Comparison of ENCODE assay signal across 8 cellular contexts in the genomic region with DNA sequence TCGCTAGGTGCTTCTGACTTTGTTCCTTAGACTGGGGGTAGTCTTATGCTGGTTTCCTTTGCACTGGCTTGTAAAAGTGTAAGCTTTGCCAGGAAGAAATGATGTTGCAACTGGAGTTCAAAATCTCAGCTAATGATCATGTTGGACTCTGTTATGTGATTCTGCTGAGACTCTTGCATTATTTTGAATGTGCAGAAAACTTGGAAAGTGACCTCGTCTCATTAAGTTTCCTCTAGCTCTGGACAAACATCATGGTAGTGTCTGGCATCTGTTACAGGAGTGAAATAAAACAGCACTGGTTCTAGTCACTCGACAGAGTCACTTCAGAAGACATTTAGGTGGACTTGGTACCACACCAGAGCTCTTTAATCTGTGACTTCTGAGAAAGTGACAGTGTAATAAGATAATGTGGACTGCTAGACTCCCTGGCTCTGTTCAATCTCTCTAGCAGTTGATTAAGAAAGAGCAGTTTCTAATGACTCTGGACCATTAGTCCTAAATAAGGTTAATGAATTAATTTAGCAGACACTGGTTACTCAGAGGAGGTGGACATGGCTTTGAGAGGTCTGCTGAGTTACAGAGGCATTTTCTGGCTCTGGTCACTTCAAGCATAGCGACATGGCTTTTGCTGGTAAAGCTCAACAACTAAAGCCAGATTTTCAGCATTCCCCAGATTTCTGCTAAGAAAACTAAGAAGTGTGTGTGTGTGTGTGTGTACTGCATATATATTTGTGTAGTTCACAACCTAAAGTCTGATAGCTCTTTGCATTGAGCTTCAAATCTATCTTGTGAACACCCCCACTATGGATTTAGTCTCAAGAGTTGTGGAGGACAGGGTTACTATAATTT. TPM values are rescaled to one million over a fixed set of nuclear protein-coding genes. Genes with fewer than 3 reads are reported as not detected.
DNase-seq lines count a peak whose midpoint lies in the region; ATAC-seq and TF ChIP-seq lines count a peak whose summit lies in the region.
"Had no signal": no experiment of that assay in that cellular context is flagged by ENCODE, and none has a peak within 500 bp of the region (broad histone marks: within the 10 kb centered on the region; RNA-seq: fewer than 3 reads in every experiment).

No MANE protein-coding gene starts in this region.

- H3K9me2 ChIP-seq in PC-3 (replicated peaks; ENCODE audit: low read length) = no peaks in the 10 kb centered on the region

- peaks cover 85% of the 10 kb centered on the region for H3K36me3 Mint-ChIP-seq in dendritic cell treated with granulocyte-macrophage colony-stimulating factor and Interleukin-4, amounts not matched to agents 40 ng/mL and 50 ng/mL, for 4 days (ENCODE audit: low read depth)

- peaks cover 24% of the 10 kb centered on the region for H3K4me1 Mint-ChIP-seq in dendritic cell treated with granulocyte-macrophage colony-stimulating factor and Interleukin-4, amounts not matched to agents 40 ng/mL and 50 ng/mL, for 4 days (ENCODE audit: low read depth)

- peak overlapping the region; percentile 96 for H3K4me3 Mint-ChIP-seq in dendritic cell treated with granulocyte-macrophage colony-stimulating factor and Interleukin-4, amounts not matched to agents 40 ng/mL and 50 ng/mL, for 4 days

- DNase-seq in PC-3 (peak; percentile 76), lower lobe of right lung (no peak), tibial nerve (ENCODE audit: low spot score in 2 of 2) (no peak), NCI-H1436 treated with DMSO at 0.1 percent for 48 hours (lab: John Stamatoyannopoulos, UW) (no peak), NCI-H226 (no peak), cortex of kidney (lab: John Stamatoyannopoulos, UW) (no peak)

- peaks cover 15% of the 10 kb centered on the region for H3F3A ChIP-seq in PC-3 (ENCODE audit: low read length, unreplicated experiment)

- TF ChIP-seq CTCF in PC-3 (conservative IDR thresholded peaks at IDR 0.05; ENCODE audit: low read depth, low read length) (no peak), lower lobe of right lung (IDR thresholded peaks at IDR 0.05) (no peak), tibial nerve (IDR thresholded peaks at IDR 0.05) (no peak)

- no peak for TF ChIP-seq POLR2A in tibial nerve (IDR thresholded peaks at IDR 0.05)

- peak overlapping the region; percentile 86 for H3K27ac ChIP-seq in PC-3 (ENCODE audit: low read length)
- peak overlapping the region; percentile 93 for H3K27ac ChIP-seq in lower lobe of right lung
- H3K27ac ChIP-seq in tibial nerve = peak overlapping the region in 2 of 4 donors; percentile 91
- H3K27ac ChIP-seq: neutrophil had no signal

- H3K4me3 ChIP-seq in PC-3 (ENCODE audit: low read length) (peak overlapping the region; percentile 69), lower lobe of right lung (peak overlapping the region; percentile 79), tibial nerve (peak overlapping the region; percentile 10 to 84 (median 51))

- intact Hi-C loops in PC-3 (cut with micrococcal nuclease) = loop anchor here (5.0 to 10.0 kb wide), 5 partner anchors 570 to 1672 kb away; no protein-coding TSS in a partner anchor
- intact Hi-C loops in dendritic cell treated with granulocyte-macrophage colony-stimulating factor and Interleukin-4, amounts not matched to agents 40 ng/mL and 50 ng/mL, for 4 days (cut with micrococcal nuclease) = loop anchor here (1.0 to 10.0 kb wide), 4 partner anchors 192 to 1305 kb away; no protein-coding TSS in a partner anchor
- intact Hi-C loops in lower lobe of right lung (cut with DNase I) = loop anchor here (5.0 kb wide), 1 partner anchor 1305 kb away; no protein-coding TSS in a partner anchor

- peaks cover 99% of the 10 kb centered on the region for H3K79me2 ChIP-seq in PC-3 (ENCODE audit: low read length)

- H3K36me3 ChIP-seq in PC-3 (ENCODE audit: low read depth, low read length) = peaks cover 64% of the 10 kb centered on the region
- peaks cover 14% of the 10 kb centered on the region for H3K36me3 ChIP-seq in lower lobe of right lung
- peaks cover 0 to 7% (median 0%) of the 10 kb centered on the region in 3 donors for H3K36me3 ChIP-seq in tibial nerve
- H3K36me3 ChIP-seq: neutrophil had no signal

- POLR2A ChIA-PET in PC-3 (lab: Charles Lee; ENCODE audit: unreplicated experiment) = interaction anchor here (0.6 to 1.3 kb wide), 14 partner anchors 21 to 1194 kb away, joined by 3 to 9 read pairs (median 4); no protein-coding TSS in a partner anchor

- no peaks in the 10 kb centered on the region for H3K9me3 Mint-ChIP-seq in dendritic cell treated with granulocyte-macrophage colony-stimulating factor and Interleukin-4, amounts not matched to agents 40 ng/mL and 50 ng/mL, for 4 days

- H3K4me2 ChIP-seq in PC-3 (ENCODE audit: low read length) = peak overlapping the region; percentile 78

- CTCF ChIA-PET in PC-3 (lab: Charles Lee) = interaction anchor here (0.6 to 2.4 kb wide), 3 partner anchors 139 to 1306 kb away, joined by 3 to 12 read pairs (median 3); no protein-coding TSS in a partner anchor

- H3K9me3 ChIP-seq in PC-3 (ENCODE audit: low read length) = no peaks in the 10 kb centered on the region
- no peaks in the 10 kb centered on the region for H3K9me3 ChIP-seq in lower lobe of right lung
- no peaks in the 10 kb centered on the region for H3K9me3 ChIP-seq in tibial nerve
- H3K9me3 ChIP-seq: neutrophil had no signal

- peaks cover 7% of the 10 kb centered on the region for H3K27me3 Mint-ChIP-seq in dendritic cell treated with granulocyte-macrophage colony-stimulating factor and Interleukin-4, amounts not matched to agents 40 ng/mL and 50 ng/mL, for 4 days

- no peaks in the 10 kb centered on the region for H3K27me3 ChIP-seq in PC-3 (ENCODE audit: low read length)
- no peaks in the 10 kb centered on the region for H3K27me3 ChIP-seq in lower lobe of right lung (ENCODE audit: low read depth)
- no peaks in the 10 kb centered on the region for H3K27me3 ChIP-seq in tibial nerve

- peak overlapping the region; percentile 89 for H3K9ac ChIP-seq in PC-3 (ENCODE audit: low read length)

- TF ChIP-seq EP300 in tibial nerve (IDR thresholded peaks at IDR 0.05) = peak in 1 of 2 donors; percentile 65

- H4K20me1 ChIP-seq in PC-3 (ENCODE audit: low read length) = peaks cover 64% of the 10 kb centered on the region

- BruUV-seq in PC-3 (replicated peaks; lab: Mats Ljungman, UMichigan) = TSS peak; percentile 8

- no peak overlapping the region for H2AFZ ChIP-seq in PC-3 (ENCODE audit: low read length)

- 41 to 42% methylated on average over 4 of the region's 4 CpGs for WGBS in tibial nerve, 2 donors

- H3K27ac Mint-ChIP-seq in dendritic cell treated with granulocyte-macrophage colony-stimulating factor and Interleukin-4, amounts not matched to agents 40 ng/mL and 50 ng/mL, for 4 days = peak overlapping the region; percentile 94

- H3K4me1 ChIP-seq in PC-3 (ENCODE audit: insufficient read depth, low read length) = peaks cover 34% of the 10 kb centered on the region
- peaks cover 55% of the 10 kb centered on the region for H3K4me1 ChIP-seq in lower lobe of right lung
- H3K4me1 ChIP-seq in tibial nerve = peaks cover 0 to 57% (median 6%) of the 10 kb centered on the region in 4 donors

- ATAC-seq in PC-3 (no peak), lower lobe of right lung (no peak)

RNA-seq across cellular contexts. Expression of gene NRP1, which starts 2.1 kb away (rescaled TPM):
- 482 and 555 TPM in 2 replicates for total RNA-seq in PC-3 (2014; rRNA removed)
- 127 TPM for total RNA-seq in lower lobe of right lung
- total RNA-seq in tibial nerve = 10 to 100 TPM; 45.7 to 90.0 (median 57.7) TPM
